In genomic region chr18:27863780-27864430, GRCh38 we compare ENCODE assay signal across 22 cellular contexts.
DNase-seq lines count a peak whose midpoint lies in the region; ATAC-seq and TF ChIP-seq lines count a peak whose summit lies in the region.
"Had no signal": no experiment of that assay in that cellular context is flagged by ENCODE, and none has a peak within 500 bp of the region (broad histone marks: within the 10 kb centered on the region; RNA-seq: fewer than 3 reads in every experiment).

No MANE protein-coding gene starts in this region.

- intact Hi-C loops in Right ventricle myocardium superior (cut with DNase I) (no loop called here), left ventricle myocardium inferior (cut with micrococcal nuclease) (no loop called here), Calu3 (cut with micrococcal nuclease; ENCODE audit: unreplicated experiment) (no loop called here)

- no peak overlapping the region for H2BK12ac ChIP-seq in mesenchymal stem cell (ENCODE audit: low read length in 2 of 2)

- H3K4me3 ChIP-seq in left ventricle myocardium inferior (no peak overlapping the region), mesenchymal stem cell (ENCODE audit: insufficient read depth in 1 of 2, low read depth in 1 of 2, low read length in 2 of 2) (no peak overlapping the region), SJCRH30 (no peak overlapping the region)
- H3K4me3 ChIP-seq: A549, BLaER1 had no signal

- H3K36me3 ChIP-seq in left ventricle myocardium inferior: no peaks in the 10 kb centered on the region
- H3K36me3 ChIP-seq in mesenchymal stem cell (ENCODE audit: control insufficient read depth in 1 of 2, insufficient read depth in 2 of 2, low read depth in 1 of 2, low read length in 2 of 2): no peaks in the 10 kb centered on the region
- no peaks in the 10 kb centered on the region for H3K36me3 ChIP-seq in SJCRH30
- H3K36me3 ChIP-seq: BLaER1 had no signal

- no peak overlapping the region for H3K27ac ChIP-seq in left ventricle myocardium inferior (replicated peaks)
- no peak overlapping the region for H3K27ac ChIP-seq in mesenchymal stem cell (ENCODE audit: low read length, poor library complexity, severe bottlenecking)
- H3K27ac ChIP-seq in SJCRH30: no peak overlapping the region
- H3K27ac ChIP-seq: A549, BLaER1, HL-60, KMS-11 had no signal

- ATAC-seq in Right ventricle myocardium superior (ENCODE audit: poor library complexity) (peak; percentile 43), GM21447 (IDR thresholded peaks at IDR 0.05; ENCODE audit: unreplicated experiment) (no peak)
- ATAC-seq: A549 had no signal

- peak overlapping the region; percentile 48 for H2BK15ac ChIP-seq in mesenchymal stem cell (ENCODE audit: low read depth, poor library complexity, severe bottlenecking)

- no peaks in the 10 kb centered on the region for H3K36me3 Mint-ChIP-seq in Calu3 (ENCODE audit: insufficient read depth, unreplicated experiment)
- H3K36me3 Mint-ChIP-seq: CD4-positive, alpha-beta memory T cell had no signal

- H3K27me3 Mint-ChIP-seq in Calu3 (ENCODE audit: unreplicated experiment): no peaks in the 10 kb centered on the region
- H3K27me3 Mint-ChIP-seq: CD4-positive, alpha-beta memory T cell had no signal

- H3K9me3 ChIP-seq in left ventricle myocardium inferior (replicated peaks) (no peaks in the 10 kb centered on the region), mesenchymal stem cell (ENCODE audit: control insufficient read depth, low read length) (no peaks in the 10 kb centered on the region), SJCRH30 (replicated peaks) (no peaks in the 10 kb centered on the region)
- H3K9me3 ChIP-seq: A549, BLaER1 had no signal

- WGBS in mesenchymal stem cell: 100% methylated on average over 1 of the region's 4 CpGs

- DNase-seq in Right ventricle myocardium superior: no peak
- DNase-seq in left ventricle myocardium inferior: no peak
- peak; percentile 54 for DNase-seq in NCI-H1694 (lab: John Stamatoyannopoulos, UW)
- peak; percentile 77 for DNase-seq in NCI-H69 (lab: John Stamatoyannopoulos, UW)
- no peak for DNase-seq in mesenchymal stem cell
- no peak for DNase-seq in SJCRH30
- no peak for DNase-seq in Calu3
- DNase-seq: CD4-positive, alpha-beta memory T cell; DMS79 treated with DMSO at 0.1 percent for 48 hours; H7; MV-4-11; NCI-H1417 treated with DMSO at 0.1 percent for 48 hours; NCI-H510A treated with DMSO at 0.1 percent for 48 hours; NK-92 treated with Interleukin-12 subunit alpha and Interleukin-12 subunit beta, amount 100 ng/mL, for 24 hours; OCI-M1; SIG-M5 had no signal

- no peak overlapping the region for H2BK120ac ChIP-seq in mesenchymal stem cell (ENCODE audit: low read depth, low read length)

- no peak overlapping the region for H3K14ac ChIP-seq in mesenchymal stem cell (ENCODE audit: low read length in 2 of 2)

- no peak overlapping the region for H2AK5ac ChIP-seq in mesenchymal stem cell (ENCODE audit: low read length, severe bottlenecking)

- H3K9me3 Mint-ChIP-seq in Calu3 (ENCODE audit: low read depth, unreplicated experiment): no peaks in the 10 kb centered on the region

- BruUV-seq in Calu3 (replicated peaks; lab: Mats Ljungman, UMichigan): no TSS peak

- H3K27ac Mint-ChIP-seq in Calu3 (ENCODE audit: unreplicated experiment): no peak overlapping the region
- H3K27ac Mint-ChIP-seq: CD4-positive, alpha-beta memory T cell; T-helper 1 cell treated with Interleukin-12 subunit alpha and Interleukin-12 subunit beta and Interleukin-4 antibody, amounts not matched to agents 30 μg/mL and 1 μg/mL, for 36 hours had no signal

- TF ChIP-seq CTCF in left ventricle myocardium inferior (IDR thresholded peaks at IDR 0.05; ENCODE audit: borderline replicate concordance) (no peak), Calu3 (IDR thresholded peaks at IDR 0.05; ENCODE audit: unreplicated experiment) (no peak)

- H3K18ac ChIP-seq in mesenchymal stem cell (ENCODE audit: low read depth in 1 of 2, low read length in 2 of 2): no peak overlapping the region

- H3K4me3 Mint-ChIP-seq in Calu3 (ENCODE audit: low read depth, unreplicated experiment): no peak overlapping the region
- H3K4me3 Mint-ChIP-seq: CD4-positive, alpha-beta memory T cell; T-helper 1 cell treated with Interleukin-12 subunit alpha and Interleukin-12 subunit beta and Interleukin-4 antibody, amounts not matched to agents 30 μg/mL and 1 μg/mL, for 36 hours had no signal

- no peaks in the 10 kb centered on the region for H3K79me1 ChIP-seq in mesenchymal stem cell (replicated peaks; ENCODE audit: low read length, poor library complexity, severe bottlenecking)

- no peak overlapping the region for H3K4ac ChIP-seq in mesenchymal stem cell (ENCODE audit: low read depth in 1 of 2, low read length in 2 of 2)

- no peak overlapping the region for H4K8ac ChIP-seq in mesenchymal stem cell (ENCODE audit: low read length)

- no peak overlapping the region for H3K4me2 ChIP-seq in mesenchymal stem cell (ENCODE audit: low read length, poor library complexity, severe bottlenecking)
- H3K4me2 ChIP-seq: A549, BLaER1, KMS-11 had no signal

- no peak overlapping the region for H2BK5ac ChIP-seq in mesenchymal stem cell (ENCODE audit: low read depth, low read length, poor library complexity, severe bottlenecking)

- CTCF ChIA-PET in Calu3 (lab: Charles Lee): no interaction called here

- no peak overlapping the region for H3K23ac ChIP-seq in mesenchymal stem cell (ENCODE audit: low read length in 2 of 2)

- H3K4me1 ChIP-seq in left ventricle myocardium inferior: peaks cover 33% of the 10 kb centered on the region
- peaks cover 3% of the 10 kb centered on the region for H3K4me1 ChIP-seq in mesenchymal stem cell (ENCODE audit: control insufficient read depth, insufficient read depth, low read depth, low read length)
- H3K4me1 ChIP-seq in SJCRH30: no peaks in the 10 kb centered on the region
- H3K4me1 ChIP-seq: A549 had no signal

- H3K27me3 ChIP-seq in left ventricle myocardium inferior (ENCODE audit: low read depth) (no peaks in the 10 kb centered on the region), mesenchymal stem cell (ENCODE audit: control insufficient read depth in 1 of 2, insufficient read depth in 1 of 2, low read length in 2 of 2) (no peaks in the 10 kb centered on the region), SJCRH30 (no peaks in the 10 kb centered on the region)
- H3K27me3 ChIP-seq: BLaER1 had no signal

- H2AFZ ChIP-seq in mesenchymal stem cell (ENCODE audit: low read depth, low read length): no peak overlapping the region

- no peaks in the 10 kb centered on the region for H3K4me1 Mint-ChIP-seq in Calu3 (ENCODE audit: low read depth, unreplicated experiment)
- H3K4me1 Mint-ChIP-seq: CD4-positive, alpha-beta memory T cell had no signal

- no peak overlapping the region for H3K9ac ChIP-seq in mesenchymal stem cell (ENCODE audit: low read length)
- H3K9ac ChIP-seq: BLaER1, KMS-11 had no signal

- H4K91ac ChIP-seq in mesenchymal stem cell (ENCODE audit: low read length): no peak overlapping the region

Comparison
In these comparisons a context has a peak if more than half of its experiments do, and no peak if none do; other contexts are left out.
1. DNase-seq: peak in NCI-H1694 (single experiment) and NCI-H69 (single experiment); none in Right ventricle myocardium superior (single experiment), left ventricle myocardium inferior (single experiment), mesenchymal stem cell (single experiment), SJCRH30 (0 of 2) and Calu3 (single experiment).